18 cellular contexts compared by ENCODE assay signal in genomic region chr3:55564709-55565108, GRCh38.
"Had no signal": no experiment of that assay in that cellular context is flagged by ENCODE, and none has a peak within 500 bp of the region (broad histone marks: within the 10 kb centered on the region; RNA-seq: fewer than 3 reads in every experiment).

No MANE protein-coding gene starts in this region.

- H3K36me3 Mint-ChIP-seq: immature natural killer cell, natural killer cell had no signal

- H3K36me3 ChIP-seq: cardiac muscle cell, esophagus muscularis mucosa, lower lobe of right lung, sigmoid colon, suprapubic skin, upper lobe of left lung had no signal

- H3K27ac Mint-ChIP-seq: activated CD8-positive, alpha-beta T cell treated with anti-CD3 and anti-CD28 coated beads, Interleukin-2, amount 10 ng/mL, durations not matched to agents 7 days and 5 days; activated naive CD4-positive, alpha-beta T cell treated with anti-CD3 and anti-CD28 coated beads for 36 hours; immature natural killer cell; natural killer cell had no signal

- H3K27ac ChIP-seq: cardiac muscle cell, lower lobe of right lung, psoas muscle, suprapubic skin, upper lobe of left lung had no signal

- H3K27me3 ChIP-seq: cardiac muscle cell, esophagus muscularis mucosa, sigmoid colon, suprapubic skin, upper lobe of left lung had no signal

- H3K4me3 Mint-ChIP-seq: activated CD8-positive, alpha-beta T cell treated with anti-CD3 and anti-CD28 coated beads, Interleukin-2, amount 10 ng/mL, durations not matched to agents 7 days and 5 days; activated naive CD4-positive, alpha-beta T cell treated with anti-CD3 and anti-CD28 coated beads for 36 hours; immature natural killer cell; natural killer cell had no signal

- H3K9me3 ChIP-seq: esophagus muscularis mucosa, lower lobe of right lung, psoas muscle, sigmoid colon, suprapubic skin, upper lobe of left lung had no signal

- H3K9me3 Mint-ChIP-seq: activated naive CD4-positive, alpha-beta T cell treated with anti-CD3 and anti-CD28 coated beads for 36 hours had no signal

- H3K4me1 ChIP-seq: lower lobe of right lung, psoas muscle, upper lobe of left lung had no signal

- H3K4me1 Mint-ChIP-seq: immature natural killer cell, natural killer cell had no signal

- H3K4me3 ChIP-seq: cardiac muscle cell, esophagus muscularis mucosa, lower lobe of right lung, psoas muscle, sigmoid colon, suprapubic skin, upper lobe of left lung had no signal

- DNase-seq: activated CD4-positive, alpha-beta T cell treated with anti-CD3 and anti-CD28 coated beads for 4 hours; activated CD8-positive, alpha-beta memory T cell treated with anti-CD3 and anti-CD28 coated beads, Interleukin-2, amount 50 U/mL, for 48 hours; activated CD8-positive, alpha-beta T cell treated with anti-CD3 and anti-CD28 coated beads, Interleukin-2, amount 10 ng/mL, durations not matched to agents 7 days and 5 days; activated naive CD4-positive, alpha-beta T cell treated with anti-CD3 and anti-CD28 coated beads for 36 hours; foreskin fibroblast; immature natural killer cell; left cardiac atrium; lower lobe of right lung; natural killer cell; occipital lobe; psoas muscle; sigmoid colon; stimulated activated CD4-positive, alpha-beta T cell treated with anti-CD3 and anti-CD28 coated beads, Interleukin-2, amount 100 ng/mL, for 48 hours; stimulated activated naive CD4-positive, alpha-beta T cell treated with Interleukin-2 at 50 U/mL for 16 hours; upper lobe of left lung had no signal
